ENCODE assay signal across 17 cellular contexts in genomic region chr1:162677607-162678371, GRCh38. TPM values are rescaled to one million over a fixed set of nuclear protein-coding genes. Genes with fewer than 3 reads are reported as not detected.
DNase-seq lines count a peak whose midpoint lies in the region; ATAC-seq and TF ChIP-seq lines count a peak whose summit lies in the region.
"Had no signal": no experiment of that assay in that cellular context is flagged by ENCODE, and none has a peak within 500 bp of the region (broad histone marks: within the 10 kb centered on the region; RNA-seq: fewer than 3 reads in every experiment).

No MANE protein-coding gene starts in this region.

- no peak overlapping the region for H3K4me3 ChIP-seq in right atrium auricular region
- H3K4me3 ChIP-seq in SK-N-SH (ENCODE audit: low read depth in 2 of 2, low read length in 1 of 2) = no peak overlapping the region
- no peak overlapping the region for H3K4me3 ChIP-seq in gastroesophageal sphincter
- H3K4me3 ChIP-seq: cardiac muscle cell, SJCRH30, skin epidermis had no signal

- intact Hi-C loops in cardiac septum (cut with DNase I) = loop anchor here (5.0 kb wide), 1 partner anchor 45 kb away; the partner anchor contains the start of gene DDR2

- DNase-seq in right atrium auricular region (ENCODE audit: low spot score) (no peak), cardiac septum (ENCODE audit: low spot score) (no peak), SK-N-SH (no peak), hippocampal formation (lab: John Stamatoyannopoulos, UW) (no peak), SKM-1 treated with dmso at 0.1 percent for 144 hours (lab: John Stamatoyannopoulos, UW; ENCODE audit: unreplicated experiment) (no peak), COLO829 (ENCODE audit: low spot score) (no peak)
- DNase-seq: activated CD4-positive, alpha-beta T cell treated with anti-CD3 and anti-CD28 coated beads for 48 hours; activated T-cell treated with anti-CD3 and anti-CD28 coated beads for 4 hours; COR-L47; GOT3; NCI-H1092 treated with DMSO at 0.1 percent for 48 hours; SJCRH30 had no signal

- peaks cover 28% of the 10 kb centered on the region; the same call in 1 of the 2 replicates for H4K20me1 ChIP-seq in SK-N-SH (ENCODE audit: insufficient read depth)

- H3K36me3 ChIP-seq in right atrium auricular region = no peaks in the 10 kb centered on the region
- peaks cover 0 to 25% of the 10 kb centered on the region in 2 experiments for H3K36me3 ChIP-seq in SK-N-SH (replicated peaks in 1 of 2; ENCODE audit: control insufficient read depth in 1 of 2, insufficient read depth in 2 of 2, low read length in 1 of 2)
- H3K36me3 ChIP-seq in gastroesophageal sphincter = no peaks in the 10 kb centered on the region
- H3K36me3 ChIP-seq: cardiac muscle cell, SJCRH30 had no signal

- peak overlapping the region; percentile 38 to 77 for H3K27ac ChIP-seq in right atrium auricular region
- peak overlapping the region; percentile 69 to 78 for H3K27ac ChIP-seq in SK-N-SH (ENCODE audit: low read depth in 2 of 2, low read length in 1 of 2)
- peak overlapping the region; percentile 75 to 82 (median 77) for H3K27ac ChIP-seq in gastroesophageal sphincter
- H3K27ac ChIP-seq: cardiac muscle cell, SJCRH30 had no signal

- peak overlapping the region; percentile 9; the same call in 1 of the 2 replicates for H3K4me2 ChIP-seq in SK-N-SH

- 91% methylated on average over 4 of the region's 4 CpGs for WGBS in SK-N-SH (ENCODE audit: low lambda C conversion rate)
- WGBS in gastroesophageal sphincter (ENCODE audit: low coverage in 1 of 2), 2 donors = 65 to 69% methylated on average over 4 of the region's 4 CpGs

- no peak for ATAC-seq in gastroesophageal sphincter
- no peak for ATAC-seq in GM21515 (IDR thresholded peaks at IDR 0.05; ENCODE audit: unreplicated experiment)
- ATAC-seq: activated naive CD4-positive, alpha-beta T cell treated with anti-CD3 and anti-CD28 coated beads, Interleukin-2, amount 50 U/mL, for 72 hours had no signal

- no peak for TF ChIP-seq POLR2A in gastroesophageal sphincter (IDR thresholded peaks at IDR 0.05)

- no peak overlapping the region for H3K9ac ChIP-seq in SK-N-SH

- no peak for TF ChIP-seq CTCF in right atrium auricular region (IDR thresholded peaks at IDR 0.05)
- TF ChIP-seq CTCF in SK-N-SH (IDR thresholded peaks at IDR 0.05) = peak; percentile 21; the same call in 1 of the 2 replicates
- TF ChIP-seq CTCF in gastroesophageal sphincter (IDR thresholded peaks at IDR 0.05) = peak in 3 of 4 experiments; percentile 10 to 17 (median 12)

- H3K9me3 ChIP-seq in right atrium auricular region (no peaks in the 10 kb centered on the region), SK-N-SH (peaks cover 6% of the 10 kb centered on the region; the same call in 1 of the 2 replicates), gastroesophageal sphincter (no peaks in the 10 kb centered on the region)
- H3K9me3 ChIP-seq: SJCRH30 had no signal

- no peak for TF ChIP-seq RAD21 in SK-N-SH (IDR thresholded peaks at IDR 0.05; ENCODE audit: low read length)

- TF ChIP-seq EP300 in SK-N-SH (IDR thresholded peaks at IDR 0.05; ENCODE audit: borderline replicate concordance in 1 of 2, low read depth in 1 of 2, low read length in 1 of 2) (no peak), gastroesophageal sphincter (IDR thresholded peaks at IDR 0.05) (no peak)

- H2AFZ ChIP-seq in SK-N-SH (ENCODE audit: low read depth) = no peak overlapping the region

- peaks cover 0 to 49% of the 10 kb centered on the region in 2 donors for H3K4me1 ChIP-seq in right atrium auricular region
- peaks cover 9 to 71% of the 10 kb centered on the region in 2 experiments for H3K4me1 ChIP-seq in SK-N-SH (ENCODE audit: control insufficient read depth in 1 of 2, insufficient read depth in 2 of 2, low read depth in 1 of 2, low read length in 1 of 2)
- peaks cover 34 to 85% (median 43%) of the 10 kb centered on the region in 3 donors for H3K4me1 ChIP-seq in gastroesophageal sphincter
- H3K4me1 ChIP-seq: SJCRH30 had no signal

- CTCF ChIA-PET in SK-N-SH (lab: Yijun Ruan, JAX) = interaction anchor here (1.2 to 1.7 kb wide), 2 partner anchors 45 to 65 kb away, joined by 4 to 8 read pairs; partner anchors contain the start of gene DDR2

- no peaks in the 10 kb centered on the region for H3K9me2 ChIP-seq in SK-N-SH

- H3K79me2 ChIP-seq in SK-N-SH (ENCODE audit: insufficient read depth) = peaks cover 100% of the 10 kb centered on the region

- POLR2A ChIA-PET in SK-N-SH (lab: Yijun Ruan, JAX) = no interaction called here

- peaks cover 23% of the 10 kb centered on the region for H3F3A ChIP-seq in SK-N-SH (replicated peaks; ENCODE audit: insufficient read depth)

- H3K27me3 ChIP-seq in right atrium auricular region (no peaks in the 10 kb centered on the region), SK-N-SH (ENCODE audit: insufficient read depth) (no peaks in the 10 kb centered on the region), gastroesophageal sphincter (no peaks in the 10 kb centered on the region)
- H3K27me3 ChIP-seq: cardiac muscle cell, SJCRH30 had no signal

TF ChIP-seq in SK-N-SH, 30 proteins besides CTCF, POLR2A, EP300 and RAD21:
- TF ChIP-seq EZH2phosphoT487 (IDR thresholded peaks at IDR 0.05; ENCODE audit: borderline replicate concordance, low read depth) (no peak), PBX3 (IDR thresholded peaks at IDR 0.05) (no peak), TEAD4 (IDR thresholded peaks at IDR 0.05; ENCODE audit: borderline replicate concordance, insufficient read depth) (no peak), GABPA (IDR thresholded peaks at IDR 0.05; ENCODE audit: low read depth) (no peak), YY1 (IDR thresholded peaks at IDR 0.05; ENCODE audit: low read depth) (no peak), RFX5 (IDR thresholded peaks at IDR 0.05; ENCODE audit: low read length) (no peak), CHD2 (IDR thresholded peaks at IDR 0.05; ENCODE audit: low read length, partially characterized antibody) (no peak), MEF2A (IDR thresholded peaks at IDR 0.05; ENCODE audit: borderline replicate concordance, low read depth) (no peak), RXRA (IDR thresholded peaks at IDR 0.05; ENCODE audit: borderline replicate concordance, low read depth) (no peak), FOSL2 (IDR thresholded peaks at IDR 0.05; ENCODE audit: borderline replicate concordance, low read depth) (no peak), SIN3A (IDR thresholded peaks at IDR 0.05; ENCODE audit: borderline replicate concordance, low read depth, low read length) (no peak), TAF1 (IDR thresholded peaks at IDR 0.05; ENCODE audit: borderline replicate concordance, low read depth, low read length) (no peak), TCF12 (IDR thresholded peaks at IDR 0.05) (no peak), USF1 (IDR thresholded peaks at IDR 0.05; ENCODE audit: borderline replicate concordance, low read depth) (no peak), ELF1 (IDR thresholded peaks at IDR 0.05) (no peak), JUND (IDR thresholded peaks at IDR 0.05) (no peak), USF2 (IDR thresholded peaks at IDR 0.05; ENCODE audit: borderline replicate concordance, low read depth, low read length) (no peak)

RNA-seq across cellular contexts. Expression of gene DDR2, which starts 45.5 kb away (rescaled TPM):
- total RNA-seq in right atrium auricular region (10 to 100 TPM; 41.6 to 69.9 TPM), cardiac septum (20.0 TPM), gastroesophageal sphincter (100 to 1,000 TPM; 165 to 241 (median 199) TPM)
- 34.0 and 55.4 TPM in 2 replicates for polyA plus RNA-seq in SK-N-SH (2012; rRNA removed)
- polyA plus RNA-seq in SK-N-SH (2012; cell fraction: cytosol; rRNA removed) = 33.4 and 38.8 TPM in 2 replicates
- 36.1 and 68.2 TPM in 2 replicates for polyA plus RNA-seq in SK-N-SH (2012; cell fraction: nucleus; rRNA removed)

Comparison
In these comparisons a context has a peak if more than half of its experiments do, and no peak if none do; other contexts are left out.
1. CTCF ChIP-seq: peak in SK-N-SH (single experiment) and gastroesophageal sphincter (3 of 4); none in right atrium auricular region (0 of 2).
2. Peak in every context shown above with its lines, with median percentiles within 50 percentile points of each other: H3K27ac ChIP-seq.